Comparison of ENCODE assay signal across 12 cellular contexts in the genomic region with DNA sequence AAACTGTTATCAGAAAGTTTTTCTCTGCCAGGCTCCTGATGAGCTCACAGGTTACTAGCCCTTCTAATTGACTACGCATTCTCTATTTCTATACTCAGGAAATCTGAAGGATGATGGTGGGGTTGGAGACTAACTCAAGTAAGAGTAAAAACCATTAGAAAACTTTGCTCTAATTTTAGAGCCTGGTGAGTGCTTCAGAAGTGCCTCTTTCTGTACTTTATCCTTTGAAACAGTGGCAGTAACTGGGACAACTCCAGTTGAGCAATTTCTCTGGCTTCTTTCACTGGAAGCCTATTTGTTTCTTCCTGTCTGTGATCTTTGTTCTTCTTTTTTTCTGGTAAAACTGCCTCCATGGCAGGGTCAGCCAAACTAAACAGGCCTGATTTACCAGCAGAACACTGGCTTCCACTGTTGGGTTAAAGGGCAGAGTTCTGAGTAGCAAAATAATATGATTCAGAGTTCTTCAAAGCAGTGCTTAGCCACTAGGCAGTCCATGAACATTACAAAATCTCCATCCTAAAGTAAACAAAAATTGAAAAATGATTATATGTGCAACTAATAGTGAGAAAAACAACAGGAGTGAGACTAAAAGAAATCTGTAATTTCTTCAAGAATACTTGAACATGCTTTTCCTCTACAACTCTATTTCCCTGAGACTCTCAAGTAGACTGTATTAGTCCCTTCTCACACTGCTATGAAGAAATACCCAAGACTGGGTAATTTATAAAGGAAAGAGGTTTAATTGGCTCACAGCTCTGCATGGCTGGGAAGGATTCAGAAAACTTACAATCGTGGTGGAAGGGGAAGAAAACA.
DNase-seq lines count a peak whose midpoint lies in the region; ATAC-seq and TF ChIP-seq lines count a peak whose summit lies in the region.
"Had no signal": no experiment of that assay in that cellular context is flagged by ENCODE, and none has a peak within 500 bp of the region (broad histone marks: within the 10 kb centered on the region; RNA-seq: fewer than 3 reads in every experiment).

No MANE protein-coding gene starts in this region.

- H3K9me2 ChIP-seq in hepatocyte (replicated peaks; ENCODE audit: insufficient read depth) = no peaks in the 10 kb centered on the region

- H3K4me2 ChIP-seq in hepatocyte = peak overlapping the region; percentile 18

- no peaks in the 10 kb centered on the region for H3K79me2 ChIP-seq in hepatocyte

- CTCF ChIA-PET in activated CD8-positive, alpha-beta T cell treated with anti-CD3 and anti-CD28 coated beads for 36 hours (lab: Charles Lee) = no interaction called here

- no peaks in the 10 kb centered on the region for H3K36me3 ChIP-seq in hepatocyte (replicated peaks; ENCODE audit: insufficient read depth, low read depth)
- no peaks in the 10 kb centered on the region for H3K36me3 ChIP-seq in sigmoid colon

- no peaks in the 10 kb centered on the region for H3K4me1 Mint-ChIP-seq in activated CD8-positive, alpha-beta T cell treated with anti-CD3 and anti-CD28 coated beads for 36 hours (ENCODE audit: low read depth)
- H3K4me1 Mint-ChIP-seq: stimulated activated memory B cell treated with anti-CD40 and anti-IgM and Interleukin-4, amounts not matched to agents 10 μg/mL and 1 μg/mL and 100 μg/mL, for 72 hours had no signal

- no peaks in the 10 kb centered on the region for H3K36me3 Mint-ChIP-seq in activated CD8-positive, alpha-beta T cell treated with anti-CD3 and anti-CD28 coated beads for 36 hours (ENCODE audit: low read depth)
- H3K36me3 Mint-ChIP-seq: stimulated activated memory B cell treated with anti-CD40 and anti-IgM and Interleukin-4, amounts not matched to agents 10 μg/mL and 1 μg/mL and 100 μg/mL, for 72 hours had no signal

- POLR2A ChIA-PET in activated CD8-positive, alpha-beta T cell treated with anti-CD3 and anti-CD28 coated beads for 36 hours (lab: Charles Lee) = no interaction called here

- ATAC-seq in activated CD8-positive, alpha-beta T cell treated with anti-CD3 and anti-CD28 coated beads for 36 hours = no peak
- no peak for ATAC-seq in GM18873 (IDR thresholded peaks at IDR 0.05; ENCODE audit: low FRiP score, unreplicated experiment)
- ATAC-seq: stimulated activated memory B cell treated with anti-CD40 and anti-IgM and Interleukin-4, amounts not matched to agents 10 μg/mL and 1 μg/mL and 100 μg/mL, for 72 hours had no signal

- no peaks in the 10 kb centered on the region for H4K20me1 ChIP-seq in hepatocyte (ENCODE audit: insufficient read depth, poor library complexity, severe bottlenecking)

- peak overlapping the region; percentile 70 for H3K27ac ChIP-seq in hepatocyte
- peak overlapping the region; percentile 47 to 66 (median 62) for H3K27ac ChIP-seq in sigmoid colon

- H3K27me3 ChIP-seq in hepatocyte (no peaks in the 10 kb centered on the region), sigmoid colon (no peaks in the 10 kb centered on the region)

- H3K4me3 Mint-ChIP-seq in activated CD8-positive, alpha-beta T cell treated with anti-CD3 and anti-CD28 coated beads for 36 hours = no peak overlapping the region
- H3K4me3 Mint-ChIP-seq: stimulated activated memory B cell treated with anti-CD40 and anti-IgM and Interleukin-4, amounts not matched to agents 10 μg/mL and 1 μg/mL and 100 μg/mL, for 72 hours had no signal

- H3K9me3 ChIP-seq in hepatocyte (ENCODE audit: low read depth) (no peaks in the 10 kb centered on the region), sigmoid colon (no peaks in the 10 kb centered on the region)

- peaks cover 1% of the 10 kb centered on the region for H3K27me3 Mint-ChIP-seq in activated CD8-positive, alpha-beta T cell treated with anti-CD3 and anti-CD28 coated beads for 36 hours
- H3K27me3 Mint-ChIP-seq: stimulated activated memory B cell treated with anti-CD40 and anti-IgM and Interleukin-4, amounts not matched to agents 10 μg/mL and 1 μg/mL and 100 μg/mL, for 72 hours had no signal

- no peak for TF ChIP-seq CTCF in cardiac fibroblast (IDR thresholded peaks at IDR 0.05; ENCODE audit: low read depth, low read length)
- TF ChIP-seq CTCF in hepatocyte (IDR thresholded peaks at IDR 0.05; ENCODE audit: poor library complexity) = no peak
- no peak for TF ChIP-seq CTCF in sigmoid colon (IDR thresholded peaks at IDR 0.05)
- TF ChIP-seq CTCF in activated CD8-positive, alpha-beta T cell treated with anti-CD3 and anti-CD28 coated beads for 36 hours (IDR thresholded peaks at IDR 0.05) = no peak

- TF ChIP-seq POLR2A in sigmoid colon (IDR thresholded peaks at IDR 0.05) = no peak

- no peak overlapping the region for H3K27ac Mint-ChIP-seq in activated CD8-positive, alpha-beta T cell treated with anti-CD3 and anti-CD28 coated beads for 36 hours
- H3K27ac Mint-ChIP-seq: stimulated activated memory B cell treated with anti-CD40 and anti-IgM and Interleukin-4, amounts not matched to agents 10 μg/mL and 1 μg/mL and 100 μg/mL, for 72 hours had no signal

- H3K9me3 Mint-ChIP-seq in activated CD8-positive, alpha-beta T cell treated with anti-CD3 and anti-CD28 coated beads for 36 hours = peaks cover 1% of the 10 kb centered on the region

- H3K4me3 ChIP-seq in cardiac fibroblast (replicated peaks in 1 of 2; ENCODE audit: low read depth in 2 of 2, low read length in 2 of 2) (no peak overlapping the region), hepatocyte (no peak overlapping the region), sigmoid colon (no peak overlapping the region)

- in situ Hi-C loops in Caki2 (cut with HindIII; ENCODE audit: low pct_unique_long_range_greater_than_20kb, low sequenced_read_pairs) = no loop called here

- H2AFZ ChIP-seq in hepatocyte = no peak overlapping the region

- intact Hi-C loops in sigmoid colon (cut with DNase I) = no loop called here
- intact Hi-C loops in activated CD8-positive, alpha-beta T cell treated with anti-CD3 and anti-CD28 coated beads for 36 hours (cut with micrococcal nuclease) = no loop called here

- DNase-seq in Caki2 (ENCODE audit: low read depth) = peak; percentile 81
- DNase-seq in cardiac fibroblast (ENCODE audit: low read depth in 2 of 2) = peak; percentile 96 to 97
- DNase-seq in hepatocyte (ENCODE audit: low spot score) = peak; percentile 29
- DNase-seq in sigmoid colon = peak; percentile 87
- no peak for DNase-seq in activated CD8-positive, alpha-beta T cell treated with anti-CD3 and anti-CD28 coated beads for 36 hours
- DNase-seq in DMS153 (lab: John Stamatoyannopoulos, UW) = no peak
- DNase-seq in NOMO-1 (lab: John Stamatoyannopoulos, UW; ENCODE audit: unreplicated experiment in 2 of 2) = no peak
- DNase-seq: activated CD8-positive, alpha-beta memory T cell treated with anti-CD3 and anti-CD28 coated beads, Interleukin-2, amount 50 U/mL, for 48 hours; NCI-H1436 treated with DMSO at 0.1 percent for 48 hours; RPMI8226 had no signal

- TF ChIP-seq EP300 in sigmoid colon (IDR thresholded peaks at IDR 0.05) = peak in 3 of 4 donors; percentile 19 to 67 (median 44)

- peaks cover 5% of the 10 kb centered on the region for H3K4me1 ChIP-seq in hepatocyte (ENCODE audit: insufficient read depth)
- H3K4me1 ChIP-seq in sigmoid colon = peaks cover 0 to 17% (median 8%) of the 10 kb centered on the region in 4 donors

- WGBS in hepatocyte (ENCODE audit: low lambda C conversion rate, missing lambda C conversion rate) = 38% methylated on average over 2 of the region's 2 CpGs
- WGBS in sigmoid colon, 2 donors = 27 to 29% methylated on average over 2 of the region's 2 CpGs

Comparison
In these comparisons a context has a peak if more than half of its experiments do, and no peak if none do; other contexts are left out.
1. DNase-seq: peak in Caki2 (single experiment), cardiac fibroblast (2 of 2), hepatocyte (single experiment) and sigmoid colon (single experiment); none in activated CD8-positive, alpha-beta T cell treated with anti-CD3 and anti-CD28 coated beads for 36 hours (single experiment), DMS153 (single experiment) and NOMO-1 (0 of 2).